ENCODE assay signal across 8 cellular contexts in genomic region chr6:123802351-123802696, GRCh38. TPM values are rescaled to one million over a fixed set of nuclear protein-coding genes. Genes with fewer than 3 reads are reported as not detected.
DNase-seq lines count a peak whose midpoint lies in the region; ATAC-seq, FAIRE-seq and TF ChIP-seq lines count a peak whose summit lies in the region.

No MANE protein-coding gene starts in this region.

- peak overlapping the region; percentile 82 for H3K4me3 Mint-ChIP-seq in WTC11
- peak overlapping the region; percentile 88 for H3K4me3 Mint-ChIP-seq in progenitor cell of endocrine pancreas (ENCODE audit: low read depth)

- H3K27me3 Mint-ChIP-seq in WTC11 (ENCODE audit: low read depth) (peaks cover 60% of the 10 kb centered on the region), progenitor cell of endocrine pancreas (peaks cover 42% of the 10 kb centered on the region)

- ATAC-seq in GM18873 (IDR thresholded peaks at IDR 0.05; ENCODE audit: low FRiP score, unreplicated experiment), result peak; percentile 16
- ATAC-seq in HG02759 (IDR thresholded peaks at IDR 0.05; ENCODE audit: unreplicated experiment), result peak; percentile 4
- no peak for ATAC-seq in WTC11

- H3K4me1 Mint-ChIP-seq in WTC11 (peaks cover 9% of the 10 kb centered on the region), progenitor cell of endocrine pancreas (ENCODE audit: low read depth) (peaks cover 5% of the 10 kb centered on the region)

- H3K36me3 Mint-ChIP-seq in WTC11 (no peaks in the 10 kb centered on the region), progenitor cell of endocrine pancreas (ENCODE audit: insufficient read depth) (no peaks in the 10 kb centered on the region)

- no peak overlapping the region for H3K27ac Mint-ChIP-seq in WTC11
- no peak overlapping the region for H3K27ac Mint-ChIP-seq in progenitor cell of endocrine pancreas

- no peaks in the 10 kb centered on the region; the same call in 1 of the 2 replicates for H3K9me3 Mint-ChIP-seq in WTC11
- H3K9me3 Mint-ChIP-seq in progenitor cell of endocrine pancreas (ENCODE audit: low read depth), result no peaks in the 10 kb centered on the region

- TF ChIP-seq CTCF in WTC11 (IDR thresholded peaks at IDR 0.05) (no peak), progenitor cell of endocrine pancreas (IDR thresholded peaks at IDR 0.05; ENCODE audit: unreplicated experiment) (no peak)

- TF ChIP-seq POLR2A in GM12892 (IDR thresholded peaks at IDR 0.05; ENCODE audit: low read depth, low read length), result no peak

- POLR2A ChIA-PET in WTC11 (lab: Charles Lee), result interaction anchor here (0.7 kb wide), 2 partner anchors 11 to 13 kb away, joined by 3 to 4 read pairs; no protein-coding TSS in a partner anchor

- no peak for FAIRE-seq in GM12892 (lab: Jason Lieb, UNC)

- CTCF ChIA-PET in WTC11 (lab: Charles Lee), result interaction anchor here (0.6 to 2.8 kb wide), 37 partner anchors 9 to 1082 kb away, joined by 3 to 26 read pairs (median 5); no protein-coding TSS in a partner anchor

- DNase-seq in WTC11 (ENCODE audit: low spot score) (no peak), progenitor cell of endocrine pancreas (ENCODE audit: low spot score, unreplicated experiment) (no peak), GM12892 (ENCODE audit: insufficient read length) (no peak), activated T-cell treated with anti-CD3 and anti-CD28 coated beads for 4 hours (no peak), NCI-H226 (no peak), occipital lobe (lab: John Stamatoyannopoulos, UW) (no peak)

TF ChIP-seq in WTC11, 78 proteins besides CTCF, POLR2A, EP300 and RAD21 (continues in another document):
- no peak for TF ChIP-seq E2F5 (CRISPR knock-in tag; IDR thresholded peaks at IDR 0.05)
- TF ChIP-seq AR (CRISPR knock-in tag; IDR thresholded peaks at IDR 0.05), result no peak
- TF ChIP-seq ZNF263 (CRISPR knock-in tag; IDR thresholded peaks at IDR 0.05; ENCODE audit: low read depth), result no peak
- TF ChIP-seq PREB (CRISPR knock-in tag; IDR thresholded peaks at IDR 0.05; ENCODE audit: borderline replicate concordance), result no peak
- TF ChIP-seq MLX (CRISPR knock-in tag; IDR thresholded peaks at IDR 0.05), result no peak
- TF ChIP-seq USF1 (CRISPR knock-in tag; IDR thresholded peaks at IDR 0.05), result no peak
- no peak for TF ChIP-seq PRDM15 (CRISPR knock-in tag; IDR thresholded peaks at IDR 0.05)
- TF ChIP-seq GTF2I (CRISPR knock-in tag; conservative IDR thresholded peaks at IDR 0.05), result no peak
- TF ChIP-seq ZBTB21 (CRISPR knock-in tag; IDR thresholded peaks at IDR 0.05; ENCODE audit: borderline replicate concordance), result no peak
- no peak for TF ChIP-seq E2F1 (CRISPR knock-in tag; IDR thresholded peaks at IDR 0.05)
- no peak for TF ChIP-seq NFE2L1 (CRISPR knock-in tag; IDR thresholded peaks at IDR 0.05)
- no peak for TF ChIP-seq TCF7 (CRISPR knock-in tag; IDR thresholded peaks at IDR 0.05; ENCODE audit: low read depth)
- TF ChIP-seq MYBL2 (CRISPR knock-in tag; IDR thresholded peaks at IDR 0.05), result no peak

RNA-seq across cellular contexts. Expression of gene NKAIN2, which starts 1.3 kb away (rescaled TPM):
- 0.33 to 0.64 TPM (median 0.41 TPM) in 3 replicates for total RNA-seq in WTC11 (2021)
- 2.5 and 3.1 TPM in 2 replicates for total RNA-seq in progenitor cell of endocrine pancreas
- polyA plus RNA-seq in GM12892 (2012; ENCODE audit: missing spikeins), result not detected
- total RNA-seq in occipital lobe, result 130 TPM

Comparison
In these comparisons a context has a peak if more than half of its experiments do, and no peak if none do; other contexts are left out.
1. RNA of gene NKAIN2, which starts 1.3 kb away (total RNA-seq): 130 TPM in occipital lobe (single experiment); 2.5 to 3.1 TPM in progenitor cell of endocrine pancreas and 0.33 to 0.64 TPM in WTC11; every median in the first group is over 10 times any median in the second.